16 cellular contexts compared by ENCODE assay signal in the genomic region with DNA sequence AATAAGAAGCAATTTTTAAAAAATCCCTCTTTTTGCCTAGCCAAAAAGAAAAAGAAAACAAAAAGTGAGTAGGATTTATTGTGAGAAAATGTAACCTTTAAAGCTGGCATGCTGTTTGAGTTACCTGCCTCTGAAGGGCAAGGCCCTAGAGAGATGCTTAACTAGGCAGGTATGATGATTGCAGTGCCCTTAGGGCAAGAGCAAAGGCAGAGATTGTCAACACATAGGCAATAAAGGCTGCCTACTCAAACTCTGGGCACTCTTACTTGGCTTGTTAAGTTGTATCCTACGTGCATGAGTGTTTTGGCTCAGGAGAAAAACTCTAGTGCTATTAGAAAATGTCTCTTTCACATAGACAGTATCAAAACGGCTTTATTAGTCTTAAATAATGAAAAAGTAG.
A peak's percentile ranks its signal among the peaks of the same experiment; 100 is the strongest.
DNase-seq lines count a peak whose midpoint lies in the region; ATAC-seq, FAIRE-seq and TF ChIP-seq lines count a peak whose summit lies in the region.
"Had no signal": no experiment of that assay in that cellular context is flagged by ENCODE, and none has a peak within 500 bp of the region (broad histone marks: within the 10 kb centered on the region; RNA-seq: fewer than 3 reads in every experiment).

No MANE protein-coding gene starts in this region.

- no peak overlapping the region for H3K4me3 Mint-ChIP-seq in activated CD4-positive, alpha-beta T cell treated with anti-CD3 and anti-CD28 coated beads, Interleukin-2, amount 10 ng/mL, durations not matched to agents 7 days and 5 days
- H3K4me3 Mint-ChIP-seq: CD4-positive, alpha-beta T cell had no signal

- no peaks in the 10 kb centered on the region for H3K9me3 Mint-ChIP-seq in activated CD4-positive, alpha-beta T cell treated with anti-CD3 and anti-CD28 coated beads, Interleukin-2, amount 10 ng/mL, durations not matched to agents 7 days and 5 days
- H3K9me3 Mint-ChIP-seq: CD4-positive, alpha-beta T cell had no signal

- H3K36me3 Mint-ChIP-seq in activated CD4-positive, alpha-beta T cell treated with anti-CD3 and anti-CD28 coated beads, Interleukin-2, amount 10 ng/mL, durations not matched to agents 7 days and 5 days (ENCODE audit: low read depth) = no peaks in the 10 kb centered on the region

- FAIRE-seq in small intestine (lab: Jason Lieb, UNC) = no peak
- FAIRE-seq: A204.1, GM12892 had no signal

- no peak for TF ChIP-seq POLR2A in ovary (IDR thresholded peaks at IDR 0.05)

- no peaks in the 10 kb centered on the region for H3K36me3 ChIP-seq in left lung
- H3K36me3 ChIP-seq in upper lobe of right lung = no peaks in the 10 kb centered on the region
- H3K36me3 ChIP-seq in ovary = no peaks in the 10 kb centered on the region
- H3K36me3 ChIP-seq in small intestine (ENCODE audit: control insufficient read depth in 2 of 2, insufficient read depth in 2 of 2, low read length in 2 of 2) = no peaks in the 10 kb centered on the region

- H3K4me1 Mint-ChIP-seq in activated CD4-positive, alpha-beta T cell treated with anti-CD3 and anti-CD28 coated beads, Interleukin-2, amount 10 ng/mL, durations not matched to agents 7 days and 5 days = no peaks in the 10 kb centered on the region

- H3K4me1 ChIP-seq in left lung = no peaks in the 10 kb centered on the region
- no peaks in the 10 kb centered on the region for H3K4me1 ChIP-seq in upper lobe of right lung
- no peaks in the 10 kb centered on the region for H3K4me1 ChIP-seq in ovary (ENCODE audit: insufficient read depth)
- H3K4me1 ChIP-seq in small intestine (ENCODE audit: control insufficient read depth in 2 of 2, insufficient read depth in 1 of 2, low read depth in 1 of 2, low read length in 1 of 2) = no peaks in the 10 kb centered on the region

- H3K27me3 ChIP-seq in left lung (peaks cover 0 to 2% of the 10 kb centered on the region in 2 donors), upper lobe of right lung (no peaks in the 10 kb centered on the region), ovary (no peaks in the 10 kb centered on the region), small intestine (ENCODE audit: control insufficient read depth in 2 of 2, insufficient read depth in 2 of 2, low read length in 2 of 2) (no peaks in the 10 kb centered on the region)

- TF ChIP-seq EP300 in ovary (IDR thresholded peaks at IDR 0.05) = no peak

- POLR2A ChIA-PET in activated CD4-positive, alpha-beta T cell treated with anti-CD3 and anti-CD28 coated beads, Interleukin-2, amount 10 ng/mL, durations not matched to agents 7 days and 5 days (lab: Charles Lee) = no interaction called here

- H3K4me3 ChIP-seq in left lung (no peak overlapping the region), upper lobe of right lung (no peak overlapping the region), ovary (no peak overlapping the region), small intestine (ENCODE audit: low read depth in 1 of 2, low read length in 2 of 2) (no peak overlapping the region)

- H3K27ac Mint-ChIP-seq in activated CD4-positive, alpha-beta T cell treated with anti-CD3 and anti-CD28 coated beads, Interleukin-2, amount 10 ng/mL, durations not matched to agents 7 days and 5 days = no peak overlapping the region
- H3K27ac Mint-ChIP-seq: CD4-positive, alpha-beta T cell had no signal

- peak; percentile 1 for DNase-seq in NCI-H146 (lab: John Stamatoyannopoulos, UW)
- DNase-seq in NCI-H146 treated with DMSO at 0.1 percent for 48 hours (lab: John Stamatoyannopoulos, UW; ENCODE audit: unreplicated experiment) = no peak
- DNase-seq in NCI-H345 treated with DMSO at 0.1 percent for 48 hours (lab: John Stamatoyannopoulos, UW; ENCODE audit: unreplicated experiment) = peak; percentile 8
- DNase-seq in left lung = no peak
- DNase-seq in upper lobe of right lung = no peak
- no peak for DNase-seq in ovary
- DNase-seq in small intestine = no peak
- DNase-seq in activated CD4-positive, alpha-beta T cell treated with anti-CD3 and anti-CD28 coated beads, Interleukin-2, amount 10 ng/mL, durations not matched to agents 7 days and 5 days = no peak
- DNase-seq: CD4-positive, alpha-beta T cell; GOT3; NCI-H1105 treated with DMSO at 0.1 percent for 48 hours; NCI-H2029 treated with DMSO at 0.1 percent for 48 hours; NCI-H510A treated with DMSO at 0.1 percent for 48 hours had no signal

- 60 to 66% (median 62%) methylated on average over 2 of the region's 2 CpGs for WGBS in ovary, 3 donors
- WGBS in small intestine, 3 donors = 67 to 89% (median 82%) methylated on average over 2 of the region's 2 CpGs

- CTCF ChIA-PET in activated CD4-positive, alpha-beta T cell treated with anti-CD3 and anti-CD28 coated beads, Interleukin-2, amount 10 ng/mL, durations not matched to agents 7 days and 5 days (lab: Charles Lee) = no interaction called here

- no peak for TF ChIP-seq CTCF in left lung (IDR thresholded peaks at IDR 0.05)
- no peak for TF ChIP-seq CTCF in upper lobe of right lung (IDR thresholded peaks at IDR 0.05)
- no peak for TF ChIP-seq CTCF in ovary (IDR thresholded peaks at IDR 0.05)

- H3K27me3 Mint-ChIP-seq in activated CD4-positive, alpha-beta T cell treated with anti-CD3 and anti-CD28 coated beads, Interleukin-2, amount 10 ng/mL, durations not matched to agents 7 days and 5 days = no peaks in the 10 kb centered on the region
- H3K27me3 Mint-ChIP-seq: CD4-positive, alpha-beta T cell had no signal

- no peak overlapping the region for H3K27ac ChIP-seq in left lung
- no peak overlapping the region for H3K27ac ChIP-seq in upper lobe of right lung
- H3K27ac ChIP-seq in ovary = no peak overlapping the region
- H3K27ac ChIP-seq in small intestine (ENCODE audit: low read depth in 1 of 2, low read length in 1 of 2) = no peak overlapping the region

- intact Hi-C loops in left lung (cut with DNase I) (no loop called here), upper lobe of right lung (cut with DNase I) (no loop called here), ovary (cut with DNase I) (no loop called here)

- peak; percentile 96 for ATAC-seq in left lung
- ATAC-seq in upper lobe of right lung = peak; percentile 86
- ATAC-seq: HCT116 had no signal

- H3K9me3 ChIP-seq in left lung (no peaks in the 10 kb centered on the region), upper lobe of right lung (no peaks in the 10 kb centered on the region), ovary (no peaks in the 10 kb centered on the region), small intestine (ENCODE audit: control insufficient read depth, low read depth) (no peaks in the 10 kb centered on the region)

Comparison
In these comparisons a context has a peak if more than half of its experiments do, and no peak if none do; other contexts are left out.
1. DNase-seq: peak in NCI-H146 (single experiment) and NCI-H345 treated with DMSO at 0.1 percent for 48 hours (single experiment); none in NCI-H146 treated with DMSO at 0.1 percent for 48 hours (single experiment), left lung (0 of 2), upper lobe of right lung (single experiment), ovary (0 of 5), small intestine (single experiment) and activated CD4-positive, alpha-beta T cell treated with anti-CD3 and anti-CD28 coated beads, Interleukin-2, amount 10 ng/mL, durations not matched to agents 7 days and 5 days (single experiment).